ENCODE assay signal across 9 cellular contexts in the genomic region with DNA sequence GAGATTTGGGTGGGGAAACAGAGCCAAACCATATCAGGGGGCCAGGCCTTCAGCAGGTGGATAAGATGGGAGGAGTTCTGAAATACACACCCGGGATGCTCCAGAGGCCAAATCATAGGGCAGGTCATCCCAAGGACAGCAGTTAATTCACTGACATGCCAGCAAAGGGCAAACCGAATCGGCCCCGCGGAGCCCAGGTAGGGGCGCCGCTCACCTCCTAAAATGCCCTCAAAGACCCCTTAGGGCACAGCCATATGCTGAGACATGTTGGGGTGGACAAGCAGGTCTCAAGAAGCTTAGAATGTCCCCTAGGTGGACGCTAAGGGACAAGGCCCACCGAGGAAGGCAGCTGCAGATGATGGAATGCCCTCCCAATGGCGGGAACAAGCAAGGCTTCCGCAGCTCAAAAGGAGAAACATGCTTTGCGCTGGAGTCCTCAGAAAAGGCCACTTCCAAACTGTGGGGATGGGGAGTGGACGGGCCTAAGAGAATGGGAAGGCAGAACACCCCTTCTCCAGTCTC.
DNase-seq lines count a peak whose midpoint lies in the region; ATAC-seq and TF ChIP-seq lines count a peak whose summit lies in the region.
"Had no signal": no experiment of that assay in that cellular context is flagged by ENCODE, and none has a peak within 500 bp of the region (broad histone marks: within the 10 kb centered on the region; RNA-seq: fewer than 3 reads in every experiment).

No MANE protein-coding gene starts in this region.

- peaks cover 10% of the 10 kb centered on the region for H3K36me3 Mint-ChIP-seq in CD4-positive, CD25-positive, alpha-beta regulatory T cell

- H3K27ac Mint-ChIP-seq in CD4-positive, CD25-positive, alpha-beta regulatory T cell = no peak overlapping the region

- ATAC-seq in CD4-positive, CD25-positive, alpha-beta regulatory T cell (ENCODE audit: low read depth in 2 of 2) = no peak
- no peak for ATAC-seq in GM19324 (IDR thresholded peaks at IDR 0.05; ENCODE audit: low FRiP score, unreplicated experiment)

- H3K27me3 ChIP-seq in CD4-positive, CD25-positive, alpha-beta regulatory T cell (ENCODE audit: control insufficient read depth, insufficient read depth, low read length) = peaks cover 15% of the 10 kb centered on the region
- peaks cover 0 to 57% (median 11%) of the 10 kb centered on the region in 4 donors for H3K27me3 ChIP-seq in esophagus squamous epithelium
- peaks cover 54% of the 10 kb centered on the region for H3K27me3 ChIP-seq in osteoblast (ENCODE audit: insufficient read depth, low read length)
- H3K27me3 ChIP-seq in MM.1S (replicated peaks; ENCODE audit: insufficient read depth, low read length) = no peaks in the 10 kb centered on the region; the same call in 1 of the 2 replicates

- no peak for DNase-seq in CD4-positive, CD25-positive, alpha-beta regulatory T cell
- DNase-seq in SK-N-MC (ENCODE audit: low read depth, low spot score) (no peak), esophagus squamous epithelium (lab: John Stamatoyannopoulos, UW) (no peak), osteoblast (ENCODE audit: insufficient read length, low spot score, missing footprints) (no peak), MM.1S (no peak)
- DNase-seq in activated CD4-positive, CD25-positive, alpha-beta regulatory T cell (lab: John Stamatoyannopoulos, UW) = no peak
- no peak for DNase-seq in stimulated activated CD4-positive, alpha-beta T cell treated with anti-CD3 and anti-CD28 coated beads, Interleukin-4, amount 100 ng/mL, for 4 hours
- DNase-seq: SIG-M5 had no signal

- no peaks in the 10 kb centered on the region for H3K9me2 ChIP-seq in MM.1S (replicated peaks; ENCODE audit: insufficient read depth, low read length)

- TF ChIP-seq CTCF in esophagus squamous epithelium (IDR thresholded peaks at IDR 0.05) (no peak), osteoblast (IDR thresholded peaks at IDR 0.05; ENCODE audit: extremely low read depth, low read depth, low read length) (no peak), MM.1S (IDR thresholded peaks at IDR 0.05; ENCODE audit: low read length) (no peak)

- WGBS in esophagus squamous epithelium, 2 donors = 43 to 66% methylated on average over 2 to 12 of the region's 13 CpGs

- peaks cover 11 to 63% (median 46%) of the 10 kb centered on the region in 4 donors for H3K4me1 Mint-ChIP-seq in CD4-positive, CD25-positive, alpha-beta regulatory T cell

- peaks cover 0 to 3% (median 0%) of the 10 kb centered on the region in 7 donors for H3K9me3 Mint-ChIP-seq in CD4-positive, CD25-positive, alpha-beta regulatory T cell

- no peaks in the 10 kb centered on the region for H3K36me3 ChIP-seq in CD4-positive, CD25-positive, alpha-beta regulatory T cell (ENCODE audit: control insufficient read depth, insufficient read depth, low read length)
- no peaks in the 10 kb centered on the region for H3K36me3 ChIP-seq in SK-N-MC (ENCODE audit: insufficient read depth, low read length)
- peaks cover 0 to 15% (median 0%) of the 10 kb centered on the region in 3 donors for H3K36me3 ChIP-seq in esophagus squamous epithelium
- H3K36me3 ChIP-seq in osteoblast (ENCODE audit: insufficient read depth, low read length) = no peaks in the 10 kb centered on the region
- no peaks in the 10 kb centered on the region for H3K36me3 ChIP-seq in MM.1S (replicated peaks; ENCODE audit: insufficient read depth, low read length)

- no peaks in the 10 kb centered on the region for H3K79me2 ChIP-seq in osteoblast (ENCODE audit: insufficient read depth, low read length)
- no peaks in the 10 kb centered on the region for H3K79me2 ChIP-seq in MM.1S (ENCODE audit: low read length)

- H4K20me1 ChIP-seq in osteoblast (ENCODE audit: insufficient read depth, low read length) (peaks cover 4% of the 10 kb centered on the region), MM.1S (ENCODE audit: insufficient read depth, low read length) (no peaks in the 10 kb centered on the region)

- H3K27ac ChIP-seq in CD4-positive, CD25-positive, alpha-beta regulatory T cell (ENCODE audit: insufficient read depth, low read length, poor library complexity, severe bottlenecking) = peak overlapping the region; percentile 20
- H3K27ac ChIP-seq in SK-N-MC (no peak overlapping the region), esophagus squamous epithelium (peak overlapping the region; percentile 66 to 87 (median 80)), osteoblast (ENCODE audit: low read depth, low read length) (no peak overlapping the region), MM.1S (ENCODE audit: low read length) (no peak overlapping the region)

- peaks cover 52% of the 10 kb centered on the region for H3K4me1 ChIP-seq in CD4-positive, CD25-positive, alpha-beta regulatory T cell (ENCODE audit: control insufficient read depth, insufficient read depth, low read length, poor library complexity, severe bottlenecking)
- H3K4me1 ChIP-seq in esophagus squamous epithelium (peaks cover 22 to 37% (median 22%) of the 10 kb centered on the region in 3 donors), osteoblast (ENCODE audit: insufficient read depth, low read length) (no peaks in the 10 kb centered on the region), MM.1S (ENCODE audit: low read length) (no peaks in the 10 kb centered on the region)

- H3K9me3 ChIP-seq in CD4-positive, CD25-positive, alpha-beta regulatory T cell (ENCODE audit: control insufficient read depth in 2 of 2, low read length in 2 of 2) = no peaks in the 10 kb centered on the region
- H3K9me3 ChIP-seq in SK-N-MC (ENCODE audit: low read depth, low read length) = no peaks in the 10 kb centered on the region
- H3K9me3 ChIP-seq in esophagus squamous epithelium = no peaks in the 10 kb centered on the region
- no peaks in the 10 kb centered on the region for H3K9me3 ChIP-seq in osteoblast (ENCODE audit: low read depth, low read length)
- no peaks in the 10 kb centered on the region for H3K9me3 ChIP-seq in MM.1S (replicated peaks; ENCODE audit: insufficient read depth, low read length)

- peaks cover 54% of the 10 kb centered on the region for H3K27me3 Mint-ChIP-seq in CD4-positive, CD25-positive, alpha-beta regulatory T cell

- H3K4me3 ChIP-seq in CD4-positive, CD25-positive, alpha-beta regulatory T cell (ENCODE audit: low read depth, low read length) = peak overlapping the region; percentile 43
- H3K4me3 ChIP-seq in SK-N-MC (peak overlapping the region; percentile 79), esophagus squamous epithelium (peak overlapping the region; percentile 37 to 76 (median 60)), osteoblast (ENCODE audit: insufficient read depth, low read length) (peak overlapping the region; percentile 68), MM.1S (ENCODE audit: low read length) (no peak overlapping the region)

- intact Hi-C loops in esophagus squamous epithelium (cut with DNase I) = no loop called here

- H3K9ac ChIP-seq in SK-N-MC (ENCODE audit: insufficient read length) (no peak overlapping the region), MM.1S (ENCODE audit: low read length) (no peak overlapping the region)

- peak overlapping the region; percentile 81 for H3K4me2 ChIP-seq in osteoblast (ENCODE audit: insufficient read depth, low read length)
- H3K4me2 ChIP-seq in MM.1S (ENCODE audit: low read depth, low read length) = no peak overlapping the region

- peak overlapping the region; percentile 49 to 84 (median 82) for H3K4me3 Mint-ChIP-seq in CD4-positive, CD25-positive, alpha-beta regulatory T cell

- no peak overlapping the region for H2AFZ ChIP-seq in osteoblast (ENCODE audit: low read length)
- H2AFZ ChIP-seq in MM.1S (ENCODE audit: low read length) = no peak overlapping the region

- H3F3A ChIP-seq in MM.1S (ENCODE audit: insufficient read depth, low read length) = no peaks in the 10 kb centered on the region

- no peak for TF ChIP-seq POLR2A in esophagus squamous epithelium (IDR thresholded peaks at IDR 0.05)

Comparison
In these comparisons a context has a peak if more than half of its experiments do, and no peak if none do; other contexts are left out.
1. H3K27ac ChIP-seq: peak in CD4-positive, CD25-positive, alpha-beta regulatory T cell (single experiment) and esophagus squamous epithelium (4 of 4); none in SK-N-MC (single experiment), osteoblast (single experiment) and MM.1S (single experiment).